ENCODE assay signal across 15 cellular contexts in genomic region chr4:957581-958313, GRCh38. TPM values are rescaled to one million over a fixed set of nuclear protein-coding genes. Genes with fewer than 3 reads are reported as not detected.
DNase-seq lines count a peak whose midpoint lies in the region; ATAC-seq and TF ChIP-seq lines count a peak whose summit lies in the region.
"Had no signal": no experiment of that assay in that cellular context is flagged by ENCODE, and none has a peak within 500 bp of the region (broad histone marks: within the 10 kb centered on the region; RNA-seq: fewer than 3 reads in every experiment).

No MANE protein-coding gene starts in this region.

- H3K27me3 ChIP-seq in heart left ventricle = no peaks in the 10 kb centered on the region
- H3K27me3 ChIP-seq in upper lobe of right lung = no peaks in the 10 kb centered on the region
- no peaks in the 10 kb centered on the region for H3K27me3 ChIP-seq in MM.1S (replicated peaks; ENCODE audit: insufficient read depth, low read length)
- H3K27me3 ChIP-seq: dorsolateral prefrontal cortex had no signal

- no peak for TF ChIP-seq CTCF in heart left ventricle (IDR thresholded peaks at IDR 0.05)
- no peak for TF ChIP-seq CTCF in upper lobe of right lung (IDR thresholded peaks at IDR 0.05)
- TF ChIP-seq CTCF in MM.1S (IDR thresholded peaks at IDR 0.05; ENCODE audit: low read length) = no peak

- H3K27ac ChIP-seq in heart left ventricle = no peak overlapping the region
- no peak overlapping the region for H3K27ac ChIP-seq in upper lobe of right lung
- H3K27ac ChIP-seq in MM.1S (ENCODE audit: low read length) = no peak overlapping the region

- peak in 3 of 5 donors; percentile 14 to 66 (median 27) for DNase-seq in heart left ventricle
- no peak for DNase-seq in left cardiac atrium
- peak; percentile 14 for DNase-seq in iPS-NIHi11 (ENCODE audit: low spot score)
- DNase-seq in upper lobe of right lung = peak; percentile 60
- DNase-seq in HEK293T (ENCODE audit: extremely low spot score) = no peak
- no peak for DNase-seq in MM.1S
- DNase-seq: ACHN; activated CD4-positive, alpha-beta T cell treated with anti-CD3 and anti-CD28 coated beads for 36 hours; erythroblast; GF-D8; NCI-H1105 treated with DMSO at 0.1 percent for 48 hours; NCI-H510A treated with DMSO at 0.1 percent for 48 hours had no signal

- no peaks in the 10 kb centered on the region for H4K20me1 ChIP-seq in MM.1S (ENCODE audit: insufficient read depth, low read length)

- no peaks in the 10 kb centered on the region for H3K9me2 ChIP-seq in MM.1S (replicated peaks; ENCODE audit: insufficient read depth, low read length)

- H3K4me1 ChIP-seq in heart left ventricle (no peaks in the 10 kb centered on the region), upper lobe of right lung (no peaks in the 10 kb centered on the region), MM.1S (ENCODE audit: low read length) (no peaks in the 10 kb centered on the region)
- H3K4me1 ChIP-seq: HAP-1 had no signal

- POLR2A ChIA-PET in HEK293T (lab: Yijun Ruan, JAX) = no interaction called here

- no peak for ATAC-seq in heart left ventricle
- ATAC-seq in left cardiac atrium = no peak
- ATAC-seq in upper lobe of right lung = no peak
- ATAC-seq: activated CD4-positive, alpha-beta T cell treated with anti-CD3 and anti-CD28 coated beads for 36 hours had no signal

- no peak for TF ChIP-seq POLR2A in heart left ventricle (IDR thresholded peaks at IDR 0.05)

- no peaks in the 10 kb centered on the region for H3F3A ChIP-seq in MM.1S (ENCODE audit: insufficient read depth, low read length)

- intact Hi-C loops in heart left ventricle (cut with DNase I) = no loop called here
- intact Hi-C loops in left cardiac atrium (cut with DNase I) = no loop called here
- intact Hi-C loops in upper lobe of right lung (cut with DNase I) = no loop called here

- no peak overlapping the region for H3K9ac ChIP-seq in MM.1S (ENCODE audit: low read length)

- no peak overlapping the region for H2AFZ ChIP-seq in MM.1S (ENCODE audit: low read length)

- 94 to 96% (median 95%) methylated on average over 40 to 45 of the region's 45 CpGs for WGBS in heart left ventricle, 4 donors

- H3K4me3 ChIP-seq in heart left ventricle = no peak overlapping the region
- H3K4me3 ChIP-seq in upper lobe of right lung = no peak overlapping the region
- H3K4me3 ChIP-seq in MM.1S (ENCODE audit: low read length) = no peak overlapping the region
- H3K4me3 ChIP-seq: dorsolateral prefrontal cortex, HAP-1 had no signal

- H3K36me3 ChIP-seq in heart left ventricle (peaks cover 0 to 71% (median 32%) of the 10 kb centered on the region in 9 donors), upper lobe of right lung (peaks cover 15% of the 10 kb centered on the region), MM.1S (replicated peaks; ENCODE audit: insufficient read depth, low read length) (no peaks in the 10 kb centered on the region)

- H3K79me2 ChIP-seq in MM.1S (ENCODE audit: low read length) = no peaks in the 10 kb centered on the region

- no peaks in the 10 kb centered on the region for H3K9me3 ChIP-seq in heart left ventricle
- no peaks in the 10 kb centered on the region for H3K9me3 ChIP-seq in upper lobe of right lung
- no peaks in the 10 kb centered on the region for H3K9me3 ChIP-seq in MM.1S (replicated peaks; ENCODE audit: insufficient read depth, low read length)
- H3K9me3 ChIP-seq: HAP-1 had no signal

- no peak overlapping the region for H3K4me2 ChIP-seq in MM.1S (ENCODE audit: low read depth, low read length)

- CTCF ChIA-PET in HEK293T (lab: Yijun Ruan, JAX) = no interaction called here

TF ChIP-seq in HEK293T, 16 proteins besides CTCF, POLR2A, EP300 and RAD21:
- TF ChIP-seq ZNF384 (IDR thresholded peaks at IDR 0.05) = no peak
- no peak for TF ChIP-seq ELF4 (IDR thresholded peaks at IDR 0.05)
- no peak for TF ChIP-seq FOXM1 (IDR thresholded peaks at IDR 0.05; ENCODE audit: borderline replicate concordance)
- TF ChIP-seq BHLHE40 (IDR thresholded peaks at IDR 0.05; ENCODE audit: borderline replicate concordance) = no peak
- TF ChIP-seq L3MBTL2 (conservative IDR thresholded peaks at IDR 0.05) = no peak
- TF ChIP-seq ARNT (IDR thresholded peaks at IDR 0.05) = no peak
- no peak for TF ChIP-seq FOXA1 (IDR thresholded peaks at IDR 0.05)
- no peak for TF ChIP-seq SUZ12 (IDR thresholded peaks at IDR 0.05)
- TF ChIP-seq NFRKB (IDR thresholded peaks at IDR 0.05) = no peak
- no peak for TF ChIP-seq CTBP1 (IDR thresholded peaks at IDR 0.05; ENCODE audit: borderline replicate concordance)
- TF ChIP-seq FOXK2 (IDR thresholded peaks at IDR 0.05) = no peak
- no peak for TF ChIP-seq SP1 (IDR thresholded peaks at IDR 0.05)
- TF ChIP-seq, protein P1, sequence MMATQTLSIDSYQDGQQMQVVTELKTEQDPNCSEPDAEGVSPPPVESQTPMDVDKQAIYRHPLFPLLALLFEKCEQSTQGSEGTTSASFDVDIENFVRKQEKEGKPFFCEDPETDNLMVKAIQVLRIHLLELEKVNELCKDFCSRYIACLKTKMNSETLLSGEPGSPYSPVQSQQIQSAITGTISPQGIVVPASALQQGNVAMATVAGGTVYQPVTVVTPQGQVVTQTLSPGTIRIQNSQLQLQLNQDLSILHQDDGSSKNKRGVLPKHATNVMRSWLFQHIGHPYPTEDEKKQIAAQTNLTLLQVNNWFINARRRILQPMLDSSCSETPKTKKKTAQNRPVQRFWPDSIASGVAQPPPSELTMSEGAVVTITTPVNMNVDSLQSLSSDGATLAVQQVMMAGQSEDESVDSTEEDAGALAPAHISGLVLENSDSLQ (IDR thresholded peaks at IDR 0.05) = no peak
- TF ChIP-seq HDGF (IDR thresholded peaks at IDR 0.05; ENCODE audit: borderline replicate concordance) = no peak
- TF ChIP-seq LEF1 (IDR thresholded peaks at IDR 0.05; ENCODE audit: borderline replicate concordance) = no peak
- no peak for TF ChIP-seq TARDBP (IDR thresholded peaks at IDR 0.05)

RNA-seq across cellular contexts. Expression of gene DGKQ, which starts 15.6 kb away (rescaled TPM):
- 1 to 10 TPM; 3.2 to 7.3 (median 4.4) TPM for total RNA-seq in heart left ventricle
- 1 to 10 TPM; 2.6 to 3.7 TPM for polyA plus RNA-seq in heart left ventricle
- total RNA-seq in left cardiac atrium = 1 to 10 TPM; 5.1 to 5.6 TPM
- total RNA-seq in upper lobe of right lung = 19.1 TPM

RNA-seq across cellular contexts. Expression of gene TMEM175, which starts 25.5 kb away (rescaled TPM):
- total RNA-seq in heart left ventricle = 10 to 100 TPM; 16.6 to 34.6 (median 20.1) TPM
- 10 to 100 TPM; 14.2 to 28.8 TPM for polyA plus RNA-seq in heart left ventricle
- total RNA-seq in left cardiac atrium = 10 to 100 TPM; 17.9 to 20.7 TPM
- 42.4 TPM for total RNA-seq in upper lobe of right lung

RNA-seq across cellular contexts. Expression of gene GAK, which starts 25.6 kb away (rescaled TPM):
- total RNA-seq in heart left ventricle (10 to 100 TPM; 22.8 to 55.1 (median 32.5) TPM), left cardiac atrium (10 to 100 TPM; 38.1 to 43.2 TPM), upper lobe of right lung (138 TPM)
- polyA plus RNA-seq in heart left ventricle = 10 to 100 TPM; 51.8 to 52.3 TPM

RNA-seq across cellular contexts. Expression of gene IDUA, which starts 29.1 kb away (rescaled TPM):
- total RNA-seq in heart left ventricle (10 to 100 TPM in 3 of 9 donors, 1 to 10 TPM in 6; 5.0 to 17.4 (median 6.9) TPM), left cardiac atrium (10 to 100 TPM; 15.4 to 18.7 TPM), upper lobe of right lung (49.2 TPM)
- 1 to 10 TPM; 3.2 to 6.8 TPM for polyA plus RNA-seq in heart left ventricle

RNA-seq across cellular contexts. Expression of gene SLC26A1, which starts 35.5 kb away (rescaled TPM):
- under 1 TPM in 4 of 9 donors, not detected in 5; 0.19 to 0.27 (median 0.25) TPM for total RNA-seq in heart left ventricle
- polyA plus RNA-seq in heart left ventricle = under 1 TPM; 0.03 to 0.27 TPM
- total RNA-seq in left cardiac atrium = under 1 TPM in 1 of 2 donors, not detected in 1; 0.27 TPM
- 0.20 TPM for total RNA-seq in upper lobe of right lung
- total RNA-seq: LHCN-M2 had no signal

Comparison
In these comparisons a context has a peak if more than half of its experiments do, and no peak if none do; other contexts are left out.
1. DNase-seq: peak in heart left ventricle (3 of 5), iPS-NIHi11 (single experiment) and upper lobe of right lung (single experiment); none in left cardiac atrium (single experiment), HEK293T (single experiment) and MM.1S (single experiment).